Comparison of ENCODE assay signal across 10 cellular contexts in genomic region chr16:4679156-4679853, GRCh38. TPM values are rescaled to one million over a fixed set of nuclear protein-coding genes. Genes with fewer than 3 reads are reported as not detected.
DNase-seq lines count a peak whose midpoint lies in the region; ATAC-seq and TF ChIP-seq lines count a peak whose summit lies in the region.
"Had no signal": no experiment of that assay in that cellular context is flagged by ENCODE, and none has a peak within 500 bp of the region (broad histone marks: within the 10 kb centered on the region; RNA-seq: fewer than 3 reads in every experiment).

No MANE protein-coding gene starts in this region.

- WGBS in smooth muscle cell (ENCODE audit: low lambda C conversion rate), result 93% methylated on average over 20 of the region's 20 CpGs

- no peak overlapping the region for H2AFZ ChIP-seq in smooth muscle cell (ENCODE audit: low read depth)

- no peaks in the 10 kb centered on the region for H3F3A ChIP-seq in smooth muscle cell (ENCODE audit: low read depth)

- no peaks in the 10 kb centered on the region for H3K27me3 Mint-ChIP-seq in stimulated activated naive CD8-positive, alpha-beta T cell treated with anti-CD3 and anti-CD28 coated beads, Interleukin-15, amount 100 ng/mL, for 72 hours

- H3K27me3 ChIP-seq in adipocyte (replicated peaks; ENCODE audit: control insufficient read depth, insufficient read depth, low read length) (no peaks in the 10 kb centered on the region), smooth muscle cell (ENCODE audit: low read depth) (no peaks in the 10 kb centered on the region)

- H3K36me3 ChIP-seq in adipocyte (ENCODE audit: control insufficient read depth, insufficient read depth, low read length, severe bottlenecking), result peaks cover 35% of the 10 kb centered on the region
- H3K36me3 ChIP-seq in smooth muscle cell (ENCODE audit: low read depth), result no peaks in the 10 kb centered on the region

- H3K4me1 Mint-ChIP-seq in stimulated activated naive CD8-positive, alpha-beta T cell treated with anti-CD3 and anti-CD28 coated beads, Interleukin-15, amount 100 ng/mL, for 72 hours, result peaks cover 82% of the 10 kb centered on the region

- no peak for TF ChIP-seq CTCF in smooth muscle cell (IDR thresholded peaks at IDR 0.05; ENCODE audit: borderline replicate concordance, insufficient read depth, poor library complexity, severe bottlenecking)

- no peak overlapping the region for H3K4me2 ChIP-seq in smooth muscle cell

- H3K9me3 ChIP-seq in adipocyte (ENCODE audit: control insufficient read depth, low read length) (no peaks in the 10 kb centered on the region), smooth muscle cell (replicated peaks; ENCODE audit: low read depth) (no peaks in the 10 kb centered on the region)

- H3K27ac ChIP-seq in smooth muscle cell (ENCODE audit: low read depth), result no peak overlapping the region

- H3K9me3 Mint-ChIP-seq in stimulated activated naive CD8-positive, alpha-beta T cell treated with anti-CD3 and anti-CD28 coated beads, Interleukin-15, amount 100 ng/mL, for 72 hours, result no peaks in the 10 kb centered on the region

- H3K4me1 ChIP-seq in adipocyte (ENCODE audit: control insufficient read depth, insufficient read depth, low read length) (no peaks in the 10 kb centered on the region), smooth muscle cell (ENCODE audit: low read depth) (no peaks in the 10 kb centered on the region)

- H3K27ac Mint-ChIP-seq in stimulated activated naive CD8-positive, alpha-beta T cell treated with anti-CD3 and anti-CD28 coated beads, Interleukin-15, amount 100 ng/mL, for 72 hours, result peak overlapping the region; percentile 80 to 81

- peak overlapping the region; percentile 76 for H3K4me3 ChIP-seq in adipocyte (ENCODE audit: low read length)
- no peak overlapping the region for H3K4me3 ChIP-seq in smooth muscle cell

- ATAC-seq in left lobe of liver (peak; percentile 46), HG02840 (IDR thresholded peaks at IDR 0.05; ENCODE audit: low FRiP score, unreplicated experiment) (no peak), GM18867 (IDR thresholded peaks at IDR 0.05; ENCODE audit: unreplicated experiment) (no peak)
- no peak for ATAC-seq in stimulated activated naive CD8-positive, alpha-beta T cell treated with anti-CD3 and anti-CD28 coated beads, Interleukin-15, amount 100 ng/mL, for 72 hours

- H3K4me3 Mint-ChIP-seq in stimulated activated naive CD8-positive, alpha-beta T cell treated with anti-CD3 and anti-CD28 coated beads, Interleukin-15, amount 100 ng/mL, for 72 hours, result no peak overlapping the region

- H3K9ac ChIP-seq in adipocyte (ENCODE audit: low read length) (peak overlapping the region; percentile 90), smooth muscle cell (ENCODE audit: low read depth) (no peak overlapping the region)

- DNase-seq in NCI-H2171 treated with DMSO at 0.1 percent for 48 hours (lab: John Stamatoyannopoulos, UW) (peak; percentile 9), NCI-H2171 (lab: John Stamatoyannopoulos, UW) (no peak), adipocyte (ENCODE audit: low read depth) (no peak), left lobe of liver (ENCODE audit: low spot score) (peak; percentile 89), smooth muscle cell (lab: John Stamatoyannopoulos, UW; ENCODE audit: unreplicated experiment) (no peak)
- no peak for DNase-seq in stimulated activated naive CD8-positive, alpha-beta T cell treated with anti-CD3 and anti-CD28 coated beads, Interleukin-15, amount 100 ng/mL, for 72 hours
- DNase-seq: activated effector memory CD4-positive, alpha-beta T cell treated with anti-CD3 and anti-CD28 coated beads, Interleukin-2, amount 50 U/mL, for 16 hours; NCI-H446 had no signal

- peaks cover 62% of the 10 kb centered on the region for H4K20me1 ChIP-seq in smooth muscle cell (ENCODE audit: low read depth)

- no peaks in the 10 kb centered on the region for H3K79me2 ChIP-seq in smooth muscle cell (ENCODE audit: low read depth)

RNA-seq across cellular contexts. Expression of gene NUDT16L1, which starts 14.1 kb away (rescaled TPM):
- total RNA-seq in left lobe of liver, result 40.4 TPM
- 15.4 and 17.6 TPM in 2 replicates for total RNA-seq in smooth muscle cell
- polyA plus RNA-seq in smooth muscle cell, result 47.6 and 48.3 TPM in 2 replicates

RNA-seq across cellular contexts. Expression of gene MGRN1, which starts 54.7 kb away (rescaled TPM):
- total RNA-seq in left lobe of liver (59.5 TPM), smooth muscle cell (16.4 and 22.0 TPM in 2 replicates)
- 23.2 and 25.4 TPM in 2 replicates for polyA plus RNA-seq in smooth muscle cell

RNA-seq across cellular contexts. Expression of gene ANKS3, which starts 54.8 kb away (rescaled TPM):
- total RNA-seq in left lobe of liver, result 10.6 TPM
- 6.3 and 15.6 TPM in 2 replicates for total RNA-seq in smooth muscle cell
- 15.3 and 22.5 TPM in 2 replicates for polyA plus RNA-seq in smooth muscle cell

RNA-seq across cellular contexts. Expression of gene DNAAF8, which starts 55.0 kb away (rescaled TPM):
- total RNA-seq in left lobe of liver (0.45 TPM), smooth muscle cell (0.22 TPM in 1 of 2 replicates, not detected in the other)
- 1.1 and 2.9 TPM in 2 replicates for polyA plus RNA-seq in smooth muscle cell

Comparison
In these comparisons a context has a peak if more than half of its experiments do, and no peak if none do; other contexts are left out.
1. DNase-seq: peak in NCI-H2171 treated with DMSO at 0.1 percent for 48 hours (single experiment) and left lobe of liver (single experiment); none in NCI-H2171 (single experiment), adipocyte (single experiment), stimulated activated naive CD8-positive, alpha-beta T cell treated with anti-CD3 and anti-CD28 coated beads, Interleukin-15, amount 100 ng/mL, for 72 hours (0 of 2) and smooth muscle cell (single experiment).